Comparison of ENCODE assay signal across 13 cellular contexts in the genomic region with DNA sequence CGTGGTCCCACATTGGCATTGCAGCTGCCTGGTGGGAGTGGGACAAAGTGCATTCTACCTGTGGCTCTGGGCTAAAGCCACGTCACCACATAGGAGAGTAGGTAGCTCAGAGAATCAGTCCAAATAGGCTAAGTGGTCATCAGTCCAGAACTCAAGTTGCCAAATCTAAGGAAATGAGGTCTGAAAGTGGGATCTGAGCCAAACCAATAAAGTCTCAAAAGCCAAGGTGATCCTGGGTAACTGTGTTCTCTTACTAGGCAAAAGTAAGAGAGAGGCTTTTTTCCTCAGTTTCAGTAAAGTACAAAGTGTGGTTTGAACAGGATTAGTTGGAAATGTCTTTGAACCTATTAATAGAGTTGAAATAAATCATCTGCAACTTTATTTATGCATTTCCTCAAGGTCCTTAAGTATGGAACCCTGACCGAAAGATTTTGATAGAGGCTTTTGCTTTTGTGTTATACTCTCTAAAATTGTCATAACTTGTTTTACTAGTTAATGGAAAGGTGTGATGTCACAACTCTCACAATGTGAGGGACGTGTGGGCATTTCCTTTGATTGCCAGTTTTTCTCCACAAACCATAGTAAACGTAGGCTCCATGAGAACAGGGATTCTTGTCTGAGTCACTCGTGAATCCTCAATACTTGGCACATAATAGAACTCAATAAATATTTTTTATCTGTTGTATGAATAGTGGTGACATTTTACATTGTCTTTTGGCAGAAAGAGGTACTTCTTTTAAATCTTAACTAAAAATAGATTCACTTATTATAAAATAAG.
"Had no signal": no experiment of that assay in that cellular context is flagged by ENCODE, and none has a peak within 500 bp of the region (broad histone marks: within the 10 kb centered on the region; RNA-seq: fewer than 3 reads in every experiment).

No MANE protein-coding gene starts in this region.

- DNase-seq: activated CD4-positive, alpha-beta T cell treated with anti-CD3 and anti-CD28 coated beads for 4 hours; activated CD8-positive, alpha-beta memory T cell treated with anti-CD3 and anti-CD28 coated beads, Interleukin-2, amount 50 U/mL, for 4 hours; activated CD8-positive, alpha-beta T cell treated with anti-CD3 and anti-CD28 coated beads for 36 hours; activated naive CD4-positive, alpha-beta T cell; activated T-cell treated with anti-CD3 and anti-CD28 coated beads, Interleukin-2, amount 50 U/mL, for 72 hours; caudate nucleus; colonic mucosa; head of caudate nucleus; left lung; mesenchymal stem cell; small intestine; tibial artery had no signal

- H3K27ac ChIP-seq: ascending aorta, colonic mucosa, left lung, tibial artery had no signal

- H3K4me3 Mint-ChIP-seq: activated CD8-positive, alpha-beta T cell treated with anti-CD3 and anti-CD28 coated beads for 36 hours; activated T-cell treated with anti-CD3 and anti-CD28 coated beads, Interleukin-2, amount 50 U/mL, for 72 hours had no signal

- H3K4me1 ChIP-seq: ascending aorta, colonic mucosa, left lung, tibial artery had no signal

- H3K27me3 ChIP-seq: ascending aorta, colonic mucosa, left lung, tibial artery had no signal

- H3K36me3 ChIP-seq: ascending aorta, colonic mucosa, left lung, tibial artery had no signal

- H3K9me3 ChIP-seq: colonic mucosa, tibial artery had no signal

- ATAC-seq: activated CD8-positive, alpha-beta T cell treated with anti-CD3 and anti-CD28 coated beads for 36 hours; activated T-cell treated with anti-CD3 and anti-CD28 coated beads, Interleukin-2, amount 50 U/mL, for 72 hours; left lung had no signal

- H3K27ac Mint-ChIP-seq: activated CD8-positive, alpha-beta T cell treated with anti-CD3 and anti-CD28 coated beads for 36 hours; activated T-cell treated with anti-CD3 and anti-CD28 coated beads, Interleukin-2, amount 50 U/mL, for 72 hours had no signal

- H3K4me3 ChIP-seq: ascending aorta, colonic mucosa, left lung, tibial artery had no signal
